13 cellular contexts compared by ENCODE assay signal in the genomic region with DNA sequence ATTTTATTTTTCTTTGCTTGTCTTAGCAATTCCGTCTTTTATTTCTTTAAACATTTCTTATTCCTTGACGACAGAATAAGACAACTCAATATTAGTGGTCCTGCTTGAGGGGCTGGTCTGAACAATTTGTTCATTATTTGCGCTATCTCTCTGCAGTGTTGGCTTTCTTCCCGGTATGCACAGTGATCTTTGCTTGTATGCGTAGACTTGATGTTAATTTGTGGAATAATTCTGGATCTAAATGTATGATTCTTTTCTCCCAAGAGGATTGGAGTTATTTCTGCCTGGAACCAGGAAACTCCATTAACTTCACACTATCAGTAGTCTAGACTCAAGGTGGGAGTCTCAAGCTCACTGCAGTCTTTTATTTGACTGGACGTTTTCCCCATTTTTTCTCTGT.
DNase-seq lines count a peak whose midpoint lies in the region; ATAC-seq and TF ChIP-seq lines count a peak whose summit lies in the region.
"Had no signal": no experiment of that assay in that cellular context is flagged by ENCODE, and none has a peak within 500 bp of the region (broad histone marks: within the 10 kb centered on the region; RNA-seq: fewer than 3 reads in every experiment).

No MANE protein-coding gene starts in this region.

- DNase-seq in G401 (ENCODE audit: low spot score) (peak; percentile 45), astrocyte of the cerebellum (ENCODE audit: low read depth) (peak; percentile 5), choroid plexus epithelial cell (ENCODE audit: low read depth) (peak; percentile 55), mesothelial cell of epicardium (ENCODE audit: low spot score in 2 of 2, unreplicated experiment in 2 of 2) (no peak), NCI-H2227 (lab: John Stamatoyannopoulos, UW; ENCODE audit: unreplicated experiment) (no peak)
- DNase-seq: ACHN; C1 segment of cervical spinal cord; CD4-positive, alpha-beta T cell; DMS79 had no signal

- H3K4me3 ChIP-seq in astrocyte of the cerebellum (ENCODE audit: low read depth, low read length) (no peak overlapping the region), choroid plexus epithelial cell (ENCODE audit: low read depth, low read length) (no peak overlapping the region)
- H3K4me3 ChIP-seq: HAP-1 had no signal

- H3K36me3 Mint-ChIP-seq in mesothelial cell of epicardium = peaks cover 15% of the 10 kb centered on the region

- H3K4me3 Mint-ChIP-seq in mesothelial cell of epicardium = no peak overlapping the region
- H3K4me3 Mint-ChIP-seq: CD4-positive, alpha-beta T cell had no signal

- no peaks in the 10 kb centered on the region for H3K27me3 Mint-ChIP-seq in mesothelial cell of epicardium (ENCODE audit: low read depth)
- H3K27me3 Mint-ChIP-seq: CD4-positive, alpha-beta T cell had no signal

- peaks cover 8% of the 10 kb centered on the region for H3K9me3 Mint-ChIP-seq in mesothelial cell of epicardium
- H3K9me3 Mint-ChIP-seq: CD4-positive, alpha-beta T cell had no signal

- in situ Hi-C loops in G401 (cut with HindIII; ENCODE audit: low sequenced_read_pairs) = no loop called here
- in situ Hi-C loops in astrocyte of the cerebellum (cut with HindIII; ENCODE audit: low sequenced_read_pairs) = no loop called here

- peaks cover 18% of the 10 kb centered on the region for H3K4me1 Mint-ChIP-seq in mesothelial cell of epicardium

- TF ChIP-seq CTCF in astrocyte of the cerebellum (IDR thresholded peaks at IDR 0.05; ENCODE audit: low read depth, low read length, missing control alignments) = no peak
- no peak for TF ChIP-seq CTCF in choroid plexus epithelial cell (conservative IDR thresholded peaks at IDR 0.05; ENCODE audit: low read depth, low read length)
- no peak for TF ChIP-seq CTCF in mesothelial cell of epicardium (IDR thresholded peaks at IDR 0.05; ENCODE audit: unreplicated experiment)

- no peak for ATAC-seq in HG02852 (IDR thresholded peaks at IDR 0.05; ENCODE audit: unreplicated experiment)
- ATAC-seq in GM18861 (IDR thresholded peaks at IDR 0.05; ENCODE audit: unreplicated experiment) = no peak
- no peak for ATAC-seq in GM21717 (IDR thresholded peaks at IDR 0.05; ENCODE audit: unreplicated experiment)

- H3K27ac Mint-ChIP-seq in mesothelial cell of epicardium = peak overlapping the region; percentile 7
- H3K27ac Mint-ChIP-seq: CD4-positive, alpha-beta T cell had no signal

Comparison
In these comparisons a context has a peak if more than half of its experiments do, and no peak if none do; other contexts are left out.
1. DNase-seq: peak in G401 (single experiment), astrocyte of the cerebellum (single experiment) and choroid plexus epithelial cell (single experiment); none in mesothelial cell of epicardium (0 of 2) and NCI-H2227 (single experiment).